In genomic region chr16:2157480-2158261, GRCh38 we compare ENCODE assay signal across 9 cellular contexts. TPM values are rescaled to one million over a fixed set of nuclear protein-coding genes. Genes with fewer than 3 reads are reported as not detected.
DNase-seq lines count a peak whose midpoint lies in the region; ATAC-seq and TF ChIP-seq lines count a peak whose summit lies in the region.
"Had no signal": no experiment of that assay in that cellular context is flagged by ENCODE, and none has a peak within 500 bp of the region (broad histone marks: within the 10 kb centered on the region; RNA-seq: fewer than 3 reads in every experiment).

No MANE protein-coding gene starts in this region.

- H3K36me3 Mint-ChIP-seq in chondrocyte (ENCODE audit: low read depth) (peaks cover 3% of the 10 kb centered on the region), naive B cell (no peaks in the 10 kb centered on the region)

- H3K4me3 Mint-ChIP-seq in chondrocyte (ENCODE audit: unreplicated experiment) (peak overlapping the region; percentile 19), naive B cell (peak overlapping the region; percentile 9 to 97 (median 87))

- ATAC-seq in naive B cell (ENCODE audit: low read depth in 2 of 2) (no peak), GM19023 (IDR thresholded peaks at IDR 0.05; ENCODE audit: unreplicated experiment) (no peak)

- H3K27ac Mint-ChIP-seq in chondrocyte (ENCODE audit: unreplicated experiment), result no peak overlapping the region
- H3K27ac Mint-ChIP-seq in naive B cell, result peak overlapping the region in 2 of 6 donors; percentile 62 to 95

- TF ChIP-seq CTCF in AG09309 (IDR thresholded peaks at IDR 0.05; ENCODE audit: control insufficient read depth, insufficient read depth, low read depth, low read length, missing control alignments) (no peak), chondrocyte (IDR thresholded peaks at IDR 0.05) (no peak)

- H3K4me1 Mint-ChIP-seq in chondrocyte (ENCODE audit: low read depth), result peaks cover 60% of the 10 kb centered on the region
- H3K4me1 Mint-ChIP-seq in naive B cell, result peaks cover 38 to 48% (median 40%) of the 10 kb centered on the region in 3 donors

- DNase-seq in AG09309 (ENCODE audit: low read depth), result no peak
- DNase-seq in LHCN-M2 (ENCODE audit: low read depth), result peak; percentile 7
- DNase-seq in chondrocyte (ENCODE audit: low spot score), result no peak
- no peak for DNase-seq in naive B cell
- DNase-seq in SK-N-DZ (ENCODE audit: low spot score), result no peak
- DNase-seq in activated CD8-positive, alpha-beta memory T cell treated with anti-CD3 and anti-CD28 coated beads, Interleukin-2, amount 50 U/mL, for 48 hours, result no peak
- DNase-seq in middle frontal gyrus (ENCODE audit: extremely low spot score, low spot score), result no peak
- DNase-seq: NCI-H524 had no signal

- H3K4me3 ChIP-seq in AG09309 (ENCODE audit: control insufficient read depth, low read depth, low read length), result peak overlapping the region; percentile 87; the same call in 1 of the 2 replicates

- H3K27me3 Mint-ChIP-seq in chondrocyte (ENCODE audit: low read depth) (no peaks in the 10 kb centered on the region), naive B cell (no peaks in the 10 kb centered on the region)

- H3K9me3 Mint-ChIP-seq in chondrocyte (ENCODE audit: low read depth), result no peaks in the 10 kb centered on the region
- no peaks in the 10 kb centered on the region for H3K9me3 Mint-ChIP-seq in naive B cell

RNA-seq across cellular contexts. Expression of gene TRAF7, which starts 2.1 kb away (rescaled TPM):
- total RNA-seq in LHCN-M2 (2014; rRNA removed) (125 and 134 TPM in 2 replicates), chondrocyte (62.1 to 71.3 TPM (median 63.4 TPM) in 3 replicates)
- 96.9 TPM for polyA plus RNA-seq in LHCN-M2 (2012)
- 1 to 10 TPM; 4.2 to 9.4 (median 5.6) TPM for polyA plus RNA-seq in naive B cell (ENCODE audit: low read depth in 6 of 6)
- polyA plus RNA-seq in SK-N-DZ (2014; cell fraction: cytosol; rRNA removed), result 97.6 and 109 TPM in 2 replicates
- 116 and 158 TPM in 2 replicates for polyA plus RNA-seq in SK-N-DZ (2014; cell fraction: nucleus; rRNA removed)

RNA-seq across cellular contexts. Expression of gene RAB26, which starts 9.2 kb away (rescaled TPM):
- total RNA-seq in LHCN-M2 (2014; rRNA removed), result 1.6 and 2.0 TPM in 2 replicates
- 2.2 TPM for polyA plus RNA-seq in LHCN-M2 (2012)
- total RNA-seq in chondrocyte, result 0.28 to 1.1 TPM (median 0.80 TPM) in 3 replicates
- polyA plus RNA-seq in naive B cell (ENCODE audit: low read depth in 6 of 6), result 1 to 10 TPM in 4 of 6 donors, under 1 TPM in 1, not detected in 1; 0.66 to 2.7 (median 1.4) TPM
- 3.9 and 5.3 TPM in 2 replicates for polyA plus RNA-seq in SK-N-DZ (2014; cell fraction: cytosol; rRNA removed)
- polyA plus RNA-seq in SK-N-DZ (2014; cell fraction: nucleus; rRNA removed), result 38.0 and 47.6 TPM in 2 replicates

RNA-seq across cellular contexts. Expression of gene PKD1, which starts 22.0 kb away (rescaled TPM):
- total RNA-seq in LHCN-M2 (2014; rRNA removed), result 83.5 and 99.2 TPM in 2 replicates
- polyA plus RNA-seq in LHCN-M2 (2012), result 30.2 TPM
- 131 to 230 TPM (median 216 TPM) in 3 replicates for total RNA-seq in chondrocyte
- polyA plus RNA-seq in naive B cell (ENCODE audit: low read depth in 6 of 6), result 10 to 100 TPM in 1 of 6 donors, 1 to 10 TPM in 5; 2.8 to 10.4 (median 4.0) TPM
- 80.0 and 122 TPM in 2 replicates for polyA plus RNA-seq in SK-N-DZ (2014; cell fraction: cytosol; rRNA removed)
- polyA plus RNA-seq in SK-N-DZ (2014; cell fraction: nucleus; rRNA removed), result 608 and 841 TPM in 2 replicates

RNA-seq across cellular contexts. Expression of gene CASKIN1, which starts 38.7 kb away (rescaled TPM):
- 0.06 and 0.29 TPM in 2 replicates for total RNA-seq in LHCN-M2 (2014; rRNA removed)
- polyA plus RNA-seq in LHCN-M2 (2012), result 0.19 TPM
- 1.3 to 3.6 TPM (median 2.3 TPM) in 3 replicates for total RNA-seq in chondrocyte
- not detected for polyA plus RNA-seq in naive B cell (ENCODE audit: low read depth in 6 of 6)
- polyA plus RNA-seq in SK-N-DZ (2014; cell fraction: cytosol; rRNA removed), result 4.7 and 4.8 TPM in 2 replicates
- 28.7 and 32.8 TPM in 2 replicates for polyA plus RNA-seq in SK-N-DZ (2014; cell fraction: nucleus; rRNA removed)

RNA-seq across cellular contexts. Expression of gene MLST8, which starts 47.6 kb away (rescaled TPM):
- total RNA-seq in LHCN-M2 (2014; rRNA removed) (27.3 and 38.1 TPM in 2 replicates), chondrocyte (37.1 to 41.4 TPM (median 39.3 TPM) in 3 replicates)
- polyA plus RNA-seq in LHCN-M2 (2012), result 54.0 TPM
- 10 to 100 TPM; 28.1 to 43.1 (median 33.4) TPM for polyA plus RNA-seq in naive B cell (ENCODE audit: low read depth in 6 of 6)
- 37.3 and 53.0 TPM in 2 replicates for polyA plus RNA-seq in SK-N-DZ (2014; cell fraction: cytosol; rRNA removed)
- polyA plus RNA-seq in SK-N-DZ (2014; cell fraction: nucleus; rRNA removed), result 103 and 131 TPM in 2 replicates
